ENCODE assay signal across 24 cellular contexts in the genomic region with DNA sequence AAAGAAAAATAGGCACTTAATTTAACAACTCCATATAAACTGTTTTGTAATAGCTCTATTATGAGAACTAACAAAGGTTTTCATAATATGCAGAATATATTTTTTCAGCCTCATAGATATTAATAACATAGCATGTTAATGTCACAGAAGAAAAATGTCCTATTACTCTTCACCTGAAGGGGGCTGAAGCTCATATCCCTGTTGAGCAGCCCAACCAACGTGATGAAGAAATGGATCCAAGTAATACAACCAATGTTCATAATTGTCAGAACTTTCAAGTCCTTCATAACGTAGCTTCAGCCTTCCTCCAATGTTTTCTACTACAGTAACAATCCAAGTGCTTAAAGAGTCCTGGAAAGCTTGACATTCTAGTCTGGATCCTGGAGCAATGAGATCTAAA. TPM values are rescaled to one million over a fixed set of nuclear protein-coding genes. Genes with fewer than 3 reads are reported as not detected.
DNase-seq lines count a peak whose midpoint lies in the region; ATAC-seq and TF ChIP-seq lines count a peak whose summit lies in the region.
"Had no signal": no experiment of that assay in that cellular context is flagged by ENCODE, and none has a peak within 500 bp of the region (broad histone marks: within the 10 kb centered on the region; RNA-seq: fewer than 3 reads in every experiment).

No MANE protein-coding gene starts in this region.

- H3K36me3 Mint-ChIP-seq in CD14-positive monocyte, result peaks cover 3 to 7% of the 10 kb centered on the region in 2 donors
- peaks cover 73% of the 10 kb centered on the region for H3K36me3 Mint-ChIP-seq in activated T-helper 17 cell treated with anti-CD3 and anti-CD28 coated beads, Interleukin-2, amount 50 U/mL, for 72 hours (ENCODE audit: low read depth)

- no peak for TF ChIP-seq POLR2A in HCT116 (IDR thresholded peaks at IDR 0.05; ENCODE audit: borderline replicate concordance, extremely low read depth, insufficient read depth, insufficient read length)

- intact Hi-C loops in CD14-positive monocyte (cut with micrococcal nuclease) (loop anchor here (5.0 to 10.0 kb wide), 3 partner anchors 75 to 143 kb away; no protein-coding TSS in a partner anchor), HCT116 (cut with micrococcal nuclease) (loop anchor here (5.0 to 10.0 kb wide), 2 partner anchors 143 to 190 kb away; no protein-coding TSS in a partner anchor), mucosa of descending colon (cut with DNase I, micrococcal nuclease) (loop anchor here in 1 of 2 donors (10.0 kb wide), 1 partner anchor 187 kb away; no protein-coding TSS in a partner anchor)

- H3K4me3 ChIP-seq in HCT116 (replicated peaks in 1 of 2; ENCODE audit: low read depth in 1 of 2, low read length in 2 of 2) (no peak overlapping the region), mucosa of descending colon (no peak overlapping the region)
- H3K4me3 ChIP-seq: BLaER1 treated with 17β-estradiol and CSF1 and Interleukin-3, amounts not matched to agents 10 nM and 100 nM; left lung; ovary; stomach; transverse colon had no signal

- no peaks in the 10 kb centered on the region for H3K27me3 ChIP-seq in HCT116 (ENCODE audit: insufficient read depth, low read length)
- H3K27me3 ChIP-seq: BLaER1 treated with 17β-estradiol and CSF1 and Interleukin-3, amounts not matched to agents 10 nM and 100 nM; left lung; ovary; stomach; transverse colon had no signal

- RAD21 ChIA-PET in HCT116 (lab: Charles Lee; ENCODE audit: low non-redundant PET in 1 of 2, low total read pairs in 2 of 2, uncharacterized antibody in 2 of 2, unreplicated experiment in 2 of 2), result no interaction called here

- no peaks in the 10 kb centered on the region for H3K79me2 ChIP-seq in HCT116 (ENCODE audit: insufficient read depth, low read length)

- H3K4me1 Mint-ChIP-seq in CD14-positive monocyte, result peaks cover 16% of the 10 kb centered on the region
- peaks cover 18% of the 10 kb centered on the region for H3K4me1 Mint-ChIP-seq in activated T-helper 17 cell treated with anti-CD3 and anti-CD28 coated beads, Interleukin-2, amount 50 U/mL, for 72 hours

- POLR2A ChIA-PET in HCT116 (lab: Charles Lee) (no interaction called here), RWPE1 (lab: Yijun Ruan, JAX; ENCODE audit: low non-redundant PET) (no interaction called here)

- no TSS peak for BruUV-seq in HCT116 (replicated peaks; lab: Mats Ljungman, UMichigan)

- no peaks in the 10 kb centered on the region for H3K9me2 ChIP-seq in HCT116 (ENCODE audit: insufficient read depth)

- no peak for TF ChIP-seq RAD21 in HCT116 (IDR thresholded peaks at IDR 0.05; ENCODE audit: low read depth)

- peak; percentile 21 for TF ChIP-seq CTCF in CD14-positive monocyte (IDR thresholded peaks at IDR 0.05)
- peak in 2 of 3 experiments; percentile 25 to 32; a peak in 4 of 6 replicates for TF ChIP-seq CTCF in HCT116 (IDR thresholded peaks at IDR 0.05 in 2 of 3, conservative IDR thresholded peaks at IDR 0.05 in 1 of 3; ENCODE audit: borderline replicate concordance in 1 of 3, insufficient read depth in 1 of 3, low read depth in 2 of 3, low read length in 2 of 3)
- no peak for TF ChIP-seq CTCF in RWPE1 (conservative IDR thresholded peaks at IDR 0.05; ENCODE audit: low read depth)
- no peak for TF ChIP-seq CTCF in mucosa of descending colon (IDR thresholded peaks at IDR 0.05)

- no peak overlapping the region for H3K27ac Mint-ChIP-seq in CD14-positive monocyte
- no peak overlapping the region for H3K27ac Mint-ChIP-seq in activated T-helper 17 cell treated with anti-CD3 and anti-CD28 coated beads, Interleukin-2, amount 50 U/mL, for 72 hours
- H3K27ac Mint-ChIP-seq: activated naive CD4-positive, alpha-beta T cell treated with anti-CD3 and anti-CD28 coated beads, Interleukin-2, amount 10 ng/mL, durations not matched to agents 7 days and 5 days; IgD-negative memory B cell; natural killer cell treated with Interleukin-12 subunit alpha and Interleukin-12 subunit beta and Interleukin-15 and Interleukin-18, amount 100 ng/mL, for 72 hours had no signal

- ATAC-seq in HCT116 (no peak), HG02623 (IDR thresholded peaks at IDR 0.05; ENCODE audit: unreplicated experiment) (no peak), mucosa of descending colon (no peak)
- ATAC-seq in activated T-helper 17 cell treated with anti-CD3 and anti-CD28 coated beads, Interleukin-2, amount 50 U/mL, for 72 hours (replicated peaks), result no peak
- ATAC-seq: activated T-cell treated with anti-CD3 and anti-CD28 coated beads, Interleukin-2, amount 50 U/mL, for 4 hours; left lung; natural killer cell treated with Interleukin-12 subunit alpha and Interleukin-12 subunit beta and Interleukin-15 and Interleukin-18, amount 100 ng/mL, for 72 hours; right cardiac atrium had no signal

- H3K27ac ChIP-seq in HCT116 (ENCODE audit: low read depth, low read length) (no peak overlapping the region), RWPE1 (no peak overlapping the region)
- H3K27ac ChIP-seq: BLaER1 treated with 17β-estradiol and CSF1 and Interleukin-3, amounts not matched to agents 10 nM and 100 nM; left lung; ovary; stomach; transverse colon had no signal

- H3K4me2 ChIP-seq in HCT116 (ENCODE audit: low read length), result no peak overlapping the region
- H3K4me2 ChIP-seq: BLaER1 treated with 17β-estradiol and CSF1 and Interleukin-3, amounts not matched to agents 10 nM and 100 nM had no signal

- H3K27me3 Mint-ChIP-seq in CD14-positive monocyte (ENCODE audit: low read depth in 3 of 3), result peaks cover 0 to under 1% (median 0%) of the 10 kb centered on the region in 3 donors
- H3K27me3 Mint-ChIP-seq in activated T-helper 17 cell treated with anti-CD3 and anti-CD28 coated beads, Interleukin-2, amount 50 U/mL, for 72 hours, result no peaks in the 10 kb centered on the region
- H3K27me3 Mint-ChIP-seq: activated naive CD4-positive, alpha-beta T cell treated with anti-CD3 and anti-CD28 coated beads, Interleukin-2, amount 10 ng/mL, durations not matched to agents 7 days and 5 days; IgD-negative memory B cell; natural killer cell treated with Interleukin-12 subunit alpha and Interleukin-12 subunit beta and Interleukin-15 and Interleukin-18, amount 100 ng/mL, for 72 hours had no signal

- CTCF ChIA-PET in HCT116 (lab: Charles Lee) (interaction anchor here (1.3 kb wide), 1 partner anchor 62 kb away, joined by 3 read pairs; no protein-coding TSS in a partner anchor), RWPE1 (lab: Yijun Ruan, JAX) (interaction anchor here (0.6 kb wide), 1 partner anchor 215 kb away, joined by 3 read pairs; no protein-coding TSS in a partner anchor)

- H3K4me1 ChIP-seq in HCT116 (ENCODE audit: control insufficient read depth in 1 of 2, insufficient read depth in 2 of 2, low read length in 2 of 2), result no peaks in the 10 kb centered on the region
- H3K4me1 ChIP-seq in mucosa of descending colon (ENCODE audit: low read depth), result no peaks in the 10 kb centered on the region

- peaks cover 8% of the 10 kb centered on the region; the same call in 1 of the 2 replicates for H4K20me1 ChIP-seq in HCT116 (ENCODE audit: insufficient read depth)
- H4K20me1 ChIP-seq: BLaER1 treated with 17β-estradiol and CSF1 and Interleukin-3, amounts not matched to agents 10 nM and 100 nM had no signal

- H3K9me3 Mint-ChIP-seq in CD14-positive monocyte, result no peaks in the 10 kb centered on the region
- no peaks in the 10 kb centered on the region for H3K9me3 Mint-ChIP-seq in activated T-helper 17 cell treated with anti-CD3 and anti-CD28 coated beads, Interleukin-2, amount 50 U/mL, for 72 hours
- H3K9me3 Mint-ChIP-seq: activated naive CD4-positive, alpha-beta T cell treated with anti-CD3 and anti-CD28 coated beads, Interleukin-2, amount 10 ng/mL, durations not matched to agents 7 days and 5 days; activated T-cell treated with anti-CD3 and anti-CD28 coated beads, Interleukin-2, amount 50 U/mL, for 4 hours; IgD-negative memory B cell; natural killer cell treated with Interleukin-12 subunit alpha and Interleukin-12 subunit beta and Interleukin-15 and Interleukin-18, amount 100 ng/mL, for 72 hours had no signal

- no peaks in the 10 kb centered on the region for H3K9me3 ChIP-seq in HCT116 (ENCODE audit: control insufficient read depth in 1 of 2, insufficient read depth in 1 of 2, low read depth in 1 of 2, low read length in 2 of 2)
- no peaks in the 10 kb centered on the region for H3K9me3 ChIP-seq in mucosa of descending colon
- H3K9me3 ChIP-seq: BLaER1 treated with 17β-estradiol and CSF1 and Interleukin-3, amounts not matched to agents 10 nM and 100 nM; left lung; ovary; stomach; transverse colon had no signal

- H3K9ac ChIP-seq in HCT116 (ENCODE audit: low read length), result no peak overlapping the region
- H3K9ac ChIP-seq: BLaER1 treated with 17β-estradiol and CSF1 and Interleukin-3, amounts not matched to agents 10 nM and 100 nM had no signal

- DNase-seq in CD14-positive monocyte (ENCODE audit: low spot score) (no peak), HCT116 (ENCODE audit: low read depth, low spot score) (no peak), RWPE1 (ENCODE audit: low spot score) (peak; percentile 1), germinal center (ENCODE audit: low spot score) (peak; percentile 21), COR-L47 (lab: John Stamatoyannopoulos, UW) (no peak), mucosa of descending colon (no peak)
- DNase-seq: activated CD4-positive, alpha-beta T cell treated with anti-CD3 and anti-CD28 coated beads for 1 hour; activated naive CD4-positive, alpha-beta T cell treated with anti-CD3 and anti-CD28 coated beads, Interleukin-2, amount 10 ng/mL, durations not matched to agents 7 days and 5 days; activated T-cell treated with anti-CD3 and anti-CD28 coated beads, Interleukin-2, amount 50 U/mL, for 4 hours; dermis blood vessel endothelial cell; midbrain; NCI-H1694 treated with DMSO at 0.1 percent for 48 hours; NCI-H69; ovary; right cardiac atrium; stomach; SW 1271; transverse colon had no signal

- H2AFZ ChIP-seq in HCT116 (ENCODE audit: low read depth, low read length, poor library complexity, severe bottlenecking), result no peak overlapping the region

- H3K4me3 Mint-ChIP-seq in CD14-positive monocyte, result no peak overlapping the region
- no peak overlapping the region for H3K4me3 Mint-ChIP-seq in activated T-helper 17 cell treated with anti-CD3 and anti-CD28 coated beads, Interleukin-2, amount 50 U/mL, for 72 hours
- H3K4me3 Mint-ChIP-seq: activated naive CD4-positive, alpha-beta T cell treated with anti-CD3 and anti-CD28 coated beads, Interleukin-2, amount 10 ng/mL, durations not matched to agents 7 days and 5 days; activated T-cell treated with anti-CD3 and anti-CD28 coated beads, Interleukin-2, amount 50 U/mL, for 4 hours; natural killer cell treated with Interleukin-12 subunit alpha and Interleukin-12 subunit beta and Interleukin-15 and Interleukin-18, amount 100 ng/mL, for 72 hours had no signal

- H3K36me3 ChIP-seq in HCT116 (ENCODE audit: control insufficient read depth in 1 of 2, insufficient read depth in 2 of 2, low read length in 2 of 2) (no peaks in the 10 kb centered on the region), mucosa of descending colon (ENCODE audit: low read depth) (no peaks in the 10 kb centered on the region)
- H3K36me3 ChIP-seq: left lung, ovary, transverse colon had no signal

TF ChIP-seq in HCT116, 20 proteins besides CTCF, POLR2A, EP300 and RAD21 (continues in another document):
- TF ChIP-seq CEBPB (IDR thresholded peaks at IDR 0.05; ENCODE audit: low read depth), result no peak

RNA-seq across cellular contexts. Expression of a gene that starts 34.5 kb away (rescaled TPM):
- 10 to 100 TPM in 1 of 2 donors, 1 to 10 TPM in 1; 8.9 to 11.7 TPM for polyA plus RNA-seq in CD14-positive monocyte
- 20.2 TPM for total RNA-seq in HCT116 (2021; ENCODE audit: unreplicated experiment)
- polyA plus RNA-seq in HCT116 (2012), result 8.8 and 10.3 TPM in 2 replicates
- 10 to 100 TPM; 13.6 to 39.0 TPM for total RNA-seq in activated T-helper 17 cell treated with anti-CD3 and anti-CD28 coated beads, Interleukin-2, amount 50 U/mL, for 72 hours
- total RNA-seq in mucosa of descending colon, result 10 to 100 TPM in 2 of 3 donors, 1 to 10 TPM in 1; 9.3 to 14.8 (median 11.1) TPM

Comparison
In these comparisons a context has a peak if more than half of its experiments do, and no peak if none do; other contexts are left out.
1. DNase-seq: peak in RWPE1 (single experiment) and germinal center (single experiment); none in CD14-positive monocyte (single experiment), HCT116 (single experiment), COR-L47 (single experiment) and mucosa of descending colon (0 of 3).
2. CTCF ChIP-seq: peak in CD14-positive monocyte (single experiment) and HCT116 (2 of 3); none in RWPE1 (single experiment) and mucosa of descending colon (single experiment).